ENCODE assay signal across 13 cellular contexts in genomic region chr6:5580736-5581568, GRCh38.
DNase-seq lines count a peak whose midpoint lies in the region; ATAC-seq and TF ChIP-seq lines count a peak whose summit lies in the region.
"Had no signal": no experiment of that assay in that cellular context is flagged by ENCODE, and none has a peak within 500 bp of the region (broad histone marks: within the 10 kb centered on the region; RNA-seq: fewer than 3 reads in every experiment).

No MANE protein-coding gene starts in this region.

- no peak for DNase-seq in activated CD8-positive, alpha-beta memory T cell treated with anti-CD3 and anti-CD28 coated beads, Interleukin-2, amount 10 ng/mL, durations not matched to agents 7 days and 5 days
- DNase-seq in activated CD8-positive, alpha-beta memory T cell treated with anti-CD3 and anti-CD28 coated beads, Interleukin-2, amount 50 U/mL, for 4 hours = no peak
- DNase-seq in LHCN-M2 (ENCODE audit: low read depth) (peak; percentile 18), breast epithelium (ENCODE audit: low spot score in 2 of 2) (no peak), AG08395 (ENCODE audit: low spot score) (no peak), tibial artery (no peak)
- peak; percentile 16 for DNase-seq in activated naive CD8-positive, alpha-beta T cell treated with anti-CD3 and anti-CD28 coated beads for 36 hours
- peak; percentile 7 for DNase-seq in stimulated activated naive CD8-positive, alpha-beta T cell treated with anti-CD3 and anti-CD28 coated beads, Interleukin-15, Interleukin-2, amounts not matched to agents 100 U/mL and 50 U/mL, for 24 hours
- DNase-seq: BE2C; central memory CD4-positive, alpha-beta T cell; NCI-H2171 treated with DMSO at 0.1 percent for 48 hours had no signal

- H3K9me3 ChIP-seq in breast epithelium (no peaks in the 10 kb centered on the region), tibial artery (no peaks in the 10 kb centered on the region)
- H3K9me3 ChIP-seq: BE2C had no signal

- H3K4me1 Mint-ChIP-seq in activated CD8-positive, alpha-beta memory T cell treated with anti-CD3 and anti-CD28 coated beads, Interleukin-2, amount 10 ng/mL, durations not matched to agents 7 days and 5 days = peaks cover 9% of the 10 kb centered on the region
- H3K4me1 Mint-ChIP-seq in activated naive CD8-positive, alpha-beta T cell treated with anti-CD3 and anti-CD28 coated beads for 36 hours = peaks cover 19% of the 10 kb centered on the region

- peaks cover under 1% of the 10 kb centered on the region for H3K9me3 Mint-ChIP-seq in activated CD8-positive, alpha-beta memory T cell treated with anti-CD3 and anti-CD28 coated beads, Interleukin-2, amount 10 ng/mL, durations not matched to agents 7 days and 5 days (ENCODE audit: low read depth)
- peaks cover 8% of the 10 kb centered on the region for H3K9me3 Mint-ChIP-seq in activated naive CD8-positive, alpha-beta T cell treated with anti-CD3 and anti-CD28 coated beads for 36 hours

- H3K27me3 Mint-ChIP-seq in activated CD8-positive, alpha-beta memory T cell treated with anti-CD3 and anti-CD28 coated beads, Interleukin-2, amount 10 ng/mL, durations not matched to agents 7 days and 5 days = no peaks in the 10 kb centered on the region
- no peaks in the 10 kb centered on the region for H3K27me3 Mint-ChIP-seq in activated naive CD8-positive, alpha-beta T cell treated with anti-CD3 and anti-CD28 coated beads for 36 hours
- H3K27me3 Mint-ChIP-seq: progenitor cell of endocrine pancreas had no signal

- H3K27ac ChIP-seq in breast epithelium (no peak overlapping the region), tibial artery (no peak overlapping the region)
- H3K27ac ChIP-seq: gastroesophageal sphincter had no signal

- TF ChIP-seq POLR2A in breast epithelium (IDR thresholded peaks at IDR 0.05) = no peak

- H3K4me3 ChIP-seq in breast epithelium (no peak overlapping the region), tibial artery (no peak overlapping the region)
- H3K4me3 ChIP-seq: gastroesophageal sphincter had no signal

- ATAC-seq in activated CD8-positive, alpha-beta memory T cell treated with anti-CD3 and anti-CD28 coated beads, Interleukin-2, amount 10 ng/mL, durations not matched to agents 7 days and 5 days = no peak
- peak; percentile 36 for ATAC-seq in stimulated activated naive CD8-positive, alpha-beta T cell treated with anti-CD3 and anti-CD28 coated beads, Interleukin-15, Interleukin-2, amounts not matched to agents 100 U/mL and 50 U/mL, for 24 hours
- ATAC-seq: gastroesophageal sphincter had no signal

- TF ChIP-seq CTCF in breast epithelium (IDR thresholded peaks at IDR 0.05) (no peak), tibial artery (IDR thresholded peaks at IDR 0.05) (no peak)

- intact Hi-C loops in breast epithelium (cut with DNase I; ENCODE audit: low total_unique reads) (no loop called here), tibial artery (cut with DNase I; ENCODE audit: low total_unique reads) (no loop called here)

- H3K27me3 ChIP-seq in breast epithelium (no peaks in the 10 kb centered on the region), tibial artery (no peaks in the 10 kb centered on the region)
- H3K27me3 ChIP-seq: BE2C, gastroesophageal sphincter had no signal

- CTCF ChIA-PET in activated CD8-positive, alpha-beta memory T cell treated with anti-CD3 and anti-CD28 coated beads, Interleukin-2, amount 10 ng/mL, durations not matched to agents 7 days and 5 days (lab: Charles Lee) = no interaction called here

- peak overlapping the region; percentile 4 for H3K27ac Mint-ChIP-seq in activated CD8-positive, alpha-beta memory T cell treated with anti-CD3 and anti-CD28 coated beads, Interleukin-2, amount 10 ng/mL, durations not matched to agents 7 days and 5 days
- H3K27ac Mint-ChIP-seq in activated naive CD8-positive, alpha-beta T cell treated with anti-CD3 and anti-CD28 coated beads for 36 hours = peak overlapping the region; percentile 80
- H3K27ac Mint-ChIP-seq: progenitor cell of endocrine pancreas had no signal

- no peaks in the 10 kb centered on the region for H3K4me1 ChIP-seq in breast epithelium
- H3K4me1 ChIP-seq in tibial artery = no peaks in the 10 kb centered on the region
- H3K4me1 ChIP-seq: BE2C, gastroesophageal sphincter had no signal

- no peak overlapping the region for H3K4me3 Mint-ChIP-seq in activated CD8-positive, alpha-beta memory T cell treated with anti-CD3 and anti-CD28 coated beads, Interleukin-2, amount 10 ng/mL, durations not matched to agents 7 days and 5 days
- peak overlapping the region; percentile 43 for H3K4me3 Mint-ChIP-seq in activated naive CD8-positive, alpha-beta T cell treated with anti-CD3 and anti-CD28 coated beads for 36 hours

- H3K36me3 ChIP-seq in breast epithelium = no peaks in the 10 kb centered on the region
- no peaks in the 10 kb centered on the region for H3K36me3 ChIP-seq in tibial artery
- H3K36me3 ChIP-seq: BE2C, gastroesophageal sphincter had no signal

- peaks cover 6% of the 10 kb centered on the region for H3K36me3 Mint-ChIP-seq in activated CD8-positive, alpha-beta memory T cell treated with anti-CD3 and anti-CD28 coated beads, Interleukin-2, amount 10 ng/mL, durations not matched to agents 7 days and 5 days
- peaks cover 8% of the 10 kb centered on the region for H3K36me3 Mint-ChIP-seq in activated naive CD8-positive, alpha-beta T cell treated with anti-CD3 and anti-CD28 coated beads for 36 hours

Comparison
In these comparisons a context has a peak if more than half of its experiments do, and no peak if none do; other contexts are left out.
1. DNase-seq: peak in LHCN-M2 (single experiment), activated naive CD8-positive, alpha-beta T cell treated with anti-CD3 and anti-CD28 coated beads for 36 hours (single experiment) and stimulated activated naive CD8-positive, alpha-beta T cell treated with anti-CD3 and anti-CD28 coated beads, Interleukin-15, Interleukin-2, amounts not matched to agents 100 U/mL and 50 U/mL, for 24 hours (single experiment); none in activated CD8-positive, alpha-beta memory T cell treated with anti-CD3 and anti-CD28 coated beads, Interleukin-2, amount 10 ng/mL, durations not matched to agents 7 days and 5 days (single experiment), activated CD8-positive, alpha-beta memory T cell treated with anti-CD3 and anti-CD28 coated beads, Interleukin-2, amount 50 U/mL, for 4 hours (single experiment), breast epithelium (0 of 2), AG08395 (single experiment) and tibial artery (0 of 2).